ENCODE assay signal across 22 cellular contexts in the genomic region with DNA sequence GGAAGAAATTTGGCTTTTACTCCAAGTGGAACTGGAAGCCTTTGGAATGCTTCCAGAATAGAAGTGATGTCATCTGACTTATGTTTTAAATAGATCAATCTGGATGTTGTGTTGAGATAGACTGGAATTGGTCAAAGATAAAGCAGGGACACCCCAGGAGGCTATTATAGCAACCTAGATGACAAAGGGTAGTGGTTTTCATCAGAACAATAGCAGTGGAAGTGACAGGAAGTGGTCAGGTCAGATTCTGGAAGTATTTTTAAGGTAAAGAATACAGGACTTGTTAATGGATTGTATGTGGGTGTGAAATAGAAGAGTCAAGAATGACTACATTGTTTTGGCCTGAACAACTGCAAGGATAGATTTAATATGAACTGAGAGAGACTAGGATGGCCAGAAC.
DNase-seq lines count a peak whose midpoint lies in the region; ATAC-seq, FAIRE-seq and TF ChIP-seq lines count a peak whose summit lies in the region.
"Had no signal": no experiment of that assay in that cellular context is flagged by ENCODE, and none has a peak within 500 bp of the region (broad histone marks: within the 10 kb centered on the region; RNA-seq: fewer than 3 reads in every experiment).

No MANE protein-coding gene starts in this region.

- TF ChIP-seq RAD21 in SK-N-SH (IDR thresholded peaks at IDR 0.05; ENCODE audit: low read length) (no peak), K562 (CRISPR knock-in tag; conservative IDR thresholded peaks at IDR 0.05 in 1 of 2, IDR thresholded peaks at IDR 0.05 in 1 of 2) (no peak)

- H3K27ac ChIP-seq in SK-N-SH (ENCODE audit: low read depth in 2 of 2, low read length in 1 of 2) (no peak overlapping the region), K562 (ENCODE audit: extremely low read depth, low read depth, low read length) (no peak overlapping the region), neural progenitor cell (no peak overlapping the region), PC-9 (no peak overlapping the region)
- H3K27ac ChIP-seq: A549, HL-60, KMS-11, SK-N-MC had no signal

- TF ChIP-seq CTCF in SK-N-SH (IDR thresholded peaks at IDR 0.05) (no peak), K562 (IDR thresholded peaks at IDR 0.05 in 2 of 3, conservative IDR thresholded peaks at IDR 0.05 in 1 of 3; ENCODE audit: insufficient read depth in 2 of 3, low read depth in 1 of 3, low read length in 3 of 3) (no peak), neural progenitor cell (IDR thresholded peaks at IDR 0.05) (no peak), PC-9 (conservative IDR thresholded peaks at IDR 0.05) (no peak)

- H3K4me3 ChIP-seq in SK-N-SH (ENCODE audit: low read depth in 2 of 2, low read length in 1 of 2), result no peak overlapping the region
- H3K4me3 ChIP-seq in K562, result no peak overlapping the region
- no peak overlapping the region for H3K4me3 ChIP-seq in neural progenitor cell
- no peak overlapping the region for H3K4me3 ChIP-seq in PC-9
- H3K4me3 ChIP-seq: A549, SK-N-MC had no signal

- H3F3A ChIP-seq in SK-N-SH (replicated peaks; ENCODE audit: insufficient read depth) (no peaks in the 10 kb centered on the region), neural progenitor cell (ENCODE audit: low read depth) (no peaks in the 10 kb centered on the region), PC-9 (ENCODE audit: insufficient read depth, low read depth) (no peaks in the 10 kb centered on the region)

- H4K20me1 ChIP-seq in SK-N-SH (ENCODE audit: insufficient read depth), result no peaks in the 10 kb centered on the region
- no peaks in the 10 kb centered on the region for H4K20me1 ChIP-seq in K562 (replicated peaks; ENCODE audit: control insufficient read depth, insufficient read depth, low read length)
- no peaks in the 10 kb centered on the region for H4K20me1 ChIP-seq in neural progenitor cell (ENCODE audit: low read depth)
- no peaks in the 10 kb centered on the region for H4K20me1 ChIP-seq in PC-9 (ENCODE audit: insufficient read depth)

- no peak for ATAC-seq in SK-N-SH treated with all-trans-retinoic acid at 6 μM for 48 hours
- no peak for ATAC-seq in K562
- no peak for ATAC-seq in HG02938 (IDR thresholded peaks at IDR 0.05; ENCODE audit: unreplicated experiment)
- ATAC-seq: A549 had no signal

- BruUV-seq in K562 (replicated peaks; lab: Mats Ljungman, UMichigan), result no TSS peak
- BruUV-seq in PC-9 (replicated peaks; lab: Mats Ljungman, UMichigan), result no TSS peak

- peaks cover 3% of the 10 kb centered on the region for H3K36me3 Mint-ChIP-seq in neural progenitor cell

- H3K9me3 ChIP-seq in SK-N-SH, result no peaks in the 10 kb centered on the region
- H3K9me3 ChIP-seq in K562 (replicated peaks; ENCODE audit: control insufficient read depth, insufficient read depth, low read depth, low read length), result no peaks in the 10 kb centered on the region
- H3K9me3 ChIP-seq in neural progenitor cell (ENCODE audit: low read depth), result no peaks in the 10 kb centered on the region
- H3K9me3 ChIP-seq in PC-9 (ENCODE audit: insufficient read depth, low read depth), result no peaks in the 10 kb centered on the region
- H3K9me3 ChIP-seq: A549, BE2C had no signal

- no peaks in the 10 kb centered on the region for H3K9me3 Mint-ChIP-seq in neural progenitor cell
- H3K9me3 Mint-ChIP-seq: H9 had no signal

- TF ChIP-seq EP300 in SK-N-SH (IDR thresholded peaks at IDR 0.05; ENCODE audit: borderline replicate concordance in 1 of 2, low read depth in 1 of 2, low read length in 1 of 2) (no peak), K562 (IDR thresholded peaks at IDR 0.05; ENCODE audit: low read length) (no peak)

- H3K4me3 Mint-ChIP-seq in neural progenitor cell, result no peak overlapping the region
- H3K4me3 Mint-ChIP-seq: H9 had no signal

- FAIRE-seq in K562 (lab: Jason Lieb, UNC), result no peak
- FAIRE-seq in H54 (lab: Jason Lieb, UNC), result no peak
- FAIRE-seq: A549, D721Med had no signal

- no peak overlapping the region for H2AFZ ChIP-seq in SK-N-SH (ENCODE audit: low read depth)
- no peak overlapping the region for H2AFZ ChIP-seq in K562 (ENCODE audit: low read depth, low read length)
- no peak overlapping the region for H2AFZ ChIP-seq in neural progenitor cell (replicated peaks)
- no peak overlapping the region for H2AFZ ChIP-seq in PC-9

- H3K9me2 ChIP-seq in SK-N-SH, result no peaks in the 10 kb centered on the region
- no peaks in the 10 kb centered on the region for H3K9me2 ChIP-seq in PC-9 (ENCODE audit: insufficient read depth)

- H3K9ac ChIP-seq in SK-N-SH (no peak overlapping the region), K562 (ENCODE audit: insufficient read depth in 1 of 2, low read depth in 2 of 2, low read length in 2 of 2) (no peak overlapping the region), neural progenitor cell (no peak overlapping the region)
- H3K9ac ChIP-seq: KMS-11 had no signal

- no peaks in the 10 kb centered on the region for H3K9me1 ChIP-seq in K562 (ENCODE audit: control insufficient read depth, insufficient read depth, low read length)

- H3K4me1 Mint-ChIP-seq in neural progenitor cell, result peaks cover 9% of the 10 kb centered on the region

- H3K27me3 ChIP-seq in SK-N-SH (ENCODE audit: insufficient read depth) (no peaks in the 10 kb centered on the region), K562 (ENCODE audit: control insufficient read depth in 2 of 2, insufficient read depth in 2 of 2, low read length in 2 of 2) (no peaks in the 10 kb centered on the region), neural progenitor cell (no peaks in the 10 kb centered on the region), PC-9 (ENCODE audit: insufficient read depth, low read depth) (no peaks in the 10 kb centered on the region)
- H3K27me3 ChIP-seq: BE2C had no signal

- CTCF ChIA-PET in SK-N-SH (lab: Yijun Ruan, JAX), result no interaction called here
- CTCF ChIA-PET in K562 (lab: Yijun Ruan, JAX; ENCODE audit: low intra/inter-chr PET ratio), result no interaction called here
- CTCF ChIA-PET in PC-9 (lab: Charles Lee), result no interaction called here

- intact Hi-C loops in K562 (cut with micrococcal nuclease) (no loop called here), PC-9 (cut with micrococcal nuclease; ENCODE audit: unreplicated experiment) (no loop called here)

- no peak for DNase-seq in SK-N-SH
- peak; percentile 20 for DNase-seq in NCI-H69 (lab: John Stamatoyannopoulos, UW)
- no peak for DNase-seq in K562 (ENCODE audit: extremely low read depth in 1 of 4, low spot score in 3 of 4)
- DNase-seq in neural progenitor cell (ENCODE audit: low spot score), result peak; percentile 14
- no peak for DNase-seq in PC-9
- DNase-seq in H54 (ENCODE audit: insufficient read length, low spot score), result no peak
- DNase-seq: BE2C, DMS79, H9, NCI-H1105, NCI-H146, NCI-H510A, NCI-H82, RPMI8226, SHP77 had no signal

- no peak for TF ChIP-seq POLR2A in K562 (conservative IDR thresholded peaks at IDR 0.05)
- TF ChIP-seq POLR2A in H54 (IDR thresholded peaks at IDR 0.05; ENCODE audit: low read depth, low read length), result no peak

- H3K27ac Mint-ChIP-seq in neural progenitor cell, result no peak overlapping the region
- H3K27ac Mint-ChIP-seq: H9 had no signal

- peaks cover 2% of the 10 kb centered on the region for H3K27me3 Mint-ChIP-seq in neural progenitor cell (ENCODE audit: insufficient read depth, low read depth)

- H3K4me1 ChIP-seq in SK-N-SH (ENCODE audit: control insufficient read depth in 1 of 2, insufficient read depth in 2 of 2, low read depth in 1 of 2, low read length in 1 of 2) (no peaks in the 10 kb centered on the region; a peak in 1 of 4 replicates), K562 (replicated peaks in 1 of 2; ENCODE audit: control insufficient read depth in 2 of 2, insufficient read depth in 2 of 2, low read length in 2 of 2) (no peaks in the 10 kb centered on the region), neural progenitor cell (no peaks in the 10 kb centered on the region), PC-9 (replicated peaks; ENCODE audit: insufficient read depth) (no peaks in the 10 kb centered on the region)
- H3K4me1 ChIP-seq: A549 had no signal

- POLR2A ChIA-PET in SK-N-SH (lab: Yijun Ruan, JAX), result no interaction called here
- POLR2A ChIA-PET in K562 (lab: Yijun Ruan, JAX), result interaction anchor here (0.6 kb wide), 1 partner anchor 25 kb away, joined by 5 read pairs; no protein-coding TSS in a partner anchor
- POLR2A ChIA-PET in PC-9 (lab: Charles Lee; ENCODE audit: unreplicated experiment), result no interaction called here

- no peaks in the 10 kb centered on the region for H3K36me3 ChIP-seq in SK-N-SH (replicated peaks in 1 of 2; ENCODE audit: control insufficient read depth in 1 of 2, insufficient read depth in 2 of 2, low read length in 1 of 2)
- H3K36me3 ChIP-seq in K562 (ENCODE audit: control insufficient read depth, insufficient read depth, low read length), result no peaks in the 10 kb centered on the region
- H3K36me3 ChIP-seq in neural progenitor cell, result no peaks in the 10 kb centered on the region
- H3K36me3 ChIP-seq in PC-9 (ENCODE audit: low read depth), result no peaks in the 10 kb centered on the region
- H3K36me3 ChIP-seq: BE2C had no signal

- in situ Hi-C loops in K562 (cut with MboI), result no loop called here

- H3K4me2 ChIP-seq in SK-N-SH, result no peak overlapping the region
- no peak overlapping the region for H3K4me2 ChIP-seq in K562 (ENCODE audit: insufficient read depth, low read length)
- no peak overlapping the region for H3K4me2 ChIP-seq in neural progenitor cell
- no peak overlapping the region for H3K4me2 ChIP-seq in PC-9
- H3K4me2 ChIP-seq: A549, KMS-11 had no signal

- H3K79me2 ChIP-seq in SK-N-SH (ENCODE audit: insufficient read depth) (no peaks in the 10 kb centered on the region), K562 (ENCODE audit: control insufficient read depth, insufficient read depth, low read length) (no peaks in the 10 kb centered on the region), neural progenitor cell (ENCODE audit: low read depth) (no peaks in the 10 kb centered on the region), PC-9 (ENCODE audit: low read depth) (no peaks in the 10 kb centered on the region)

TF ChIP-seq in SK-N-SH treated with all-trans-retinoic acid at 6 μM for 48 hours, 23 proteins besides CTCF, POLR2A, EP300 and RAD21:
- TF ChIP-seq ZNF70 (CRISPR knock-in tag; IDR thresholded peaks at IDR 0.05) (no peak), ISL1 (CRISPR knock-in tag; IDR thresholded peaks at IDR 0.05) (0 out of 2 replicates have a peak, but pooled peaks have one; percentile 24)
TF ChIP-seq in SK-N-SH treated with all-trans-retinoic acid at 6 μM for 48 hours: peak in this region for 1.

TF ChIP-seq in SK-N-SH, 30 proteins besides CTCF, POLR2A, EP300 and RAD21 (continues in another document):
- TF ChIP-seq FOXM1 (IDR thresholded peaks at IDR 0.05; ENCODE audit: low read depth) (no peak), RFX5 (IDR thresholded peaks at IDR 0.05; ENCODE audit: low read length) (no peak), GABPA (IDR thresholded peaks at IDR 0.05; ENCODE audit: low read depth) (no peak), NFIC (IDR thresholded peaks at IDR 0.05; ENCODE audit: borderline replicate concordance) (no peak), FOXJ3 (CRISPR knock-in tag; IDR thresholded peaks at IDR 0.05) (no peak)

TF ChIP-seq in K562, 482 proteins besides CTCF, POLR2A, EP300 and RAD21 (continues in another document):
- peak; percentile 67; the same call in 1 of the 2 replicates for TF ChIP-seq SOX6 (IDR thresholded peaks at IDR 0.05)

Comparison
In these comparisons a context has a peak if more than half of its experiments do, and no peak if none do; other contexts are left out.
1. DNase-seq: peak in NCI-H69 (single experiment) and neural progenitor cell (single experiment); none in SK-N-SH (single experiment), K562 (0 of 4), PC-9 (0 of 2) and H54 (single experiment).